ENCODE assay signal across 15 cellular contexts in the genomic region with DNA sequence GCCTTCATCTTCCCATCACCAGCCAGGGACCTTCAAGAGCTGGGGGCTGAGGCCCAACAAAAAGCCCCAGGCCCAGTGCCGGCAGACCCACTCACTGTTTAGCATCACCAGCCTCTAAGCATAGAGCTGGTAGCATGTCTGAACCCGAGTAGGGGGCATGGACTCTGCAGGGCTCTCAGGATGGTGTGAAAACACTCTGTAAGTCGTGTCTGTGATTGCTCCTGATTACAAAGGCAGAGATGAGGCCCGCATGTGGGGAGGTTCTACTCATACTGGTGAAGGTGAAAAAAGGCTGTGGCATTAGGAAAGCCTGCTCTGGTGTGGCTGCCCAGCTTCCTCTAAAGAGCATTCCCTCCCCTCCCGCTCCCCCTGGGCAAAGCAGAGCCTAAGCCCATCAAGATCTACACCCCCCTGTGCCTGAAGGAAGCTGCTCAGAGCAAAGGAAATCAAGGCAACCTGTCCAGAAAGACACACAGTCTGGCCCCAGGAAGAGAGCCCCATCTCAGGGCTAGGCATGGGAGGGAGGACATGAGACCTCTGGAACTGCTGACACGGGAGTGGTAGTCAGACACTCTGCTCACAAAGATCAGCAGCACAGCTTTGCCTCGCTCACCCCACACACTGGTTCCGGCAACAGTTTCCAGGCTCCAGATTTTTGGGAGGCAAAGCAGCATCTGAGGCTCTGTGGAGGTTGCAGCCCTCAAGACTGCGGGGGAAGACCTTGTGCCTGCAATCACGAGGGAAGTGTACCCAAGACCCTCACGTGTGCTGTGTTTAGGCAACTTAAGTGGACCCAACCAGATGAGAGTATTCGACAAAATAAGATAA. TPM values are rescaled to one million over a fixed set of nuclear protein-coding genes. Genes with fewer than 3 reads are reported as not detected.
DNase-seq lines count a peak whose midpoint lies in the region; ATAC-seq, FAIRE-seq and TF ChIP-seq lines count a peak whose summit lies in the region.
"Had no signal": no experiment of that assay in that cellular context is flagged by ENCODE, and none has a peak within 500 bp of the region (broad histone marks: within the 10 kb centered on the region; RNA-seq: fewer than 3 reads in every experiment).

No MANE protein-coding gene starts in this region.

- WGBS in right cardiac atrium, result 65% methylated on average over 12 of the region's 12 CpGs
- WGBS in spleen, 5 donors, result 63 to 80% (median 69%) methylated on average over 10 to 12 of the region's 12 CpGs

- H3K9me3 ChIP-seq in right cardiac atrium (ENCODE audit: control insufficient read depth, low read length) (no peaks in the 10 kb centered on the region), spleen (no peaks in the 10 kb centered on the region)
- H3K9me3 ChIP-seq: SK-N-SH had no signal

- H3K36me3 ChIP-seq in spleen, result peaks cover 0 to 83% (median 30%) of the 10 kb centered on the region in 6 donors

- CTCF ChIA-PET in WTC11 (lab: Charles Lee), result interaction anchor here (0.8 kb wide), 1 partner anchor 59 kb away, joined by 3 read pairs; no protein-coding TSS in a partner anchor

- no peaks in the 10 kb centered on the region for H3K9me3 Mint-ChIP-seq in T-helper 2 cell treated with Interferon-gamma antibody and Interleukin-4, amounts not matched to agents 5 μg/mL and 100 μg/mL, for 36 hours
- no peaks in the 10 kb centered on the region for H3K9me3 Mint-ChIP-seq in WTC11
- H3K9me3 Mint-ChIP-seq: activated naive CD4-positive, alpha-beta T cell treated with anti-CD3 and anti-CD28 coated beads, Interleukin-2, amount 50 U/mL, for 72 hours had no signal

- no peak for FAIRE-seq in urothelium cell line (lab: Jason Lieb, UNC)
- FAIRE-seq: frontal cortex had no signal

- TF ChIP-seq POLR2A in spleen (IDR thresholded peaks at IDR 0.05), result no peak

- H3K36me3 Mint-ChIP-seq in T-helper 2 cell treated with Interferon-gamma antibody and Interleukin-4, amounts not matched to agents 5 μg/mL and 100 μg/mL, for 36 hours (ENCODE audit: low read depth), result peaks cover 37% of the 10 kb centered on the region
- peaks cover 17% of the 10 kb centered on the region for H3K36me3 Mint-ChIP-seq in WTC11

- no peak for DNase-seq in T-helper 2 cell treated with Interferon-gamma antibody and Interleukin-4, amounts not matched to agents 5 μg/mL and 100 μg/mL, for 36 hours (ENCODE audit: low spot score)
- DNase-seq in T-helper 2 cell (no peak), WTC11 (ENCODE audit: low spot score) (no peak), right cardiac atrium (no peak), spleen (peak; percentile 64), urothelium cell line (ENCODE audit: low spot score) (no peak), COLO668 (lab: John Stamatoyannopoulos, UW; ENCODE audit: unreplicated experiment) (no peak), foreskin melanocyte (no peak)
- DNase-seq: DMS153, HCEC 1CT, NCI-H774, SK-N-SH had no signal

- no peak overlapping the region for H3K4me3 Mint-ChIP-seq in T-helper 2 cell treated with Interferon-gamma antibody and Interleukin-4, amounts not matched to agents 5 μg/mL and 100 μg/mL, for 36 hours
- no peak overlapping the region for H3K4me3 Mint-ChIP-seq in WTC11

- H3K27me3 Mint-ChIP-seq in T-helper 2 cell treated with Interferon-gamma antibody and Interleukin-4, amounts not matched to agents 5 μg/mL and 100 μg/mL, for 36 hours (ENCODE audit: low read depth), result no peaks in the 10 kb centered on the region
- no peaks in the 10 kb centered on the region for H3K27me3 Mint-ChIP-seq in WTC11 (ENCODE audit: low read depth)

- H3K27ac Mint-ChIP-seq in T-helper 2 cell treated with Interferon-gamma antibody and Interleukin-4, amounts not matched to agents 5 μg/mL and 100 μg/mL, for 36 hours, result peak overlapping the region; percentile 72
- H3K27ac Mint-ChIP-seq in WTC11, result peak overlapping the region; percentile 19

- intact Hi-C loops in right cardiac atrium (cut with DNase I) (loop anchor here in 2 of 4 donors (5.0 kb wide), 1 partner anchor 38 kb away; the partner anchor contains the start of genes CCDC12 (in 2 of the 2) and NBEAL2 (in 2 of the 2)), spleen (cut with DNase I; ENCODE audit: low total_unique reads) (no loop called here)

- POLR2A ChIA-PET in WTC11 (lab: Charles Lee), result no interaction called here

- H3K27me3 ChIP-seq in right cardiac atrium (ENCODE audit: control insufficient read depth, insufficient read depth) (no peaks in the 10 kb centered on the region), spleen (replicated peaks in 1 of 7) (no peaks in the 10 kb centered on the region)

- H3K4me1 Mint-ChIP-seq in T-helper 2 cell treated with Interferon-gamma antibody and Interleukin-4, amounts not matched to agents 5 μg/mL and 100 μg/mL, for 36 hours (ENCODE audit: low read depth), result peaks cover 39% of the 10 kb centered on the region
- H3K4me1 Mint-ChIP-seq in WTC11, result peaks cover 46% of the 10 kb centered on the region

- H3K4me3 ChIP-seq in right cardiac atrium (ENCODE audit: low read length) (no peak overlapping the region), spleen (no peak overlapping the region)

- TF ChIP-seq CTCF in WTC11 (IDR thresholded peaks at IDR 0.05) (no peak), spleen (IDR thresholded peaks at IDR 0.05 in 8 of 11, conservative IDR thresholded peaks at IDR 0.05 in 3 of 11) (no peak)

- ATAC-seq in WTC11 (no peak), right cardiac atrium (no peak)
- ATAC-seq: activated naive CD4-positive, alpha-beta T cell treated with anti-CD3 and anti-CD28 coated beads, Interleukin-2, amount 50 U/mL, for 72 hours had no signal

- H3K4me1 ChIP-seq in right cardiac atrium (ENCODE audit: control insufficient read depth, insufficient read depth, low read length), result peaks cover 45% of the 10 kb centered on the region
- peaks cover 26 to 96% (median 76%) of the 10 kb centered on the region in 6 donors for H3K4me1 ChIP-seq in spleen

- peak overlapping the region; percentile 83 for H3K27ac ChIP-seq in right cardiac atrium (ENCODE audit: low read length)
- peak overlapping the region in 7 of 8 donors; percentile 7 to 88 (median 69) for H3K27ac ChIP-seq in spleen
- H3K27ac ChIP-seq: 22Rv1 had no signal

TF ChIP-seq in WTC11, 78 proteins besides CTCF, POLR2A, EP300 and RAD21 (continues in another document):
- no peak for TF ChIP-seq ELF4 (CRISPR knock-in tag; IDR thresholded peaks at IDR 0.05; ENCODE audit: low read depth)
- no peak for TF ChIP-seq JAZF1 (CRISPR knock-in tag; IDR thresholded peaks at IDR 0.05)
- no peak for TF ChIP-seq JUN (CRISPR knock-in tag; IDR thresholded peaks at IDR 0.05)
- TF ChIP-seq GTF2I (CRISPR knock-in tag; conservative IDR thresholded peaks at IDR 0.05), result no peak
- TF ChIP-seq NR2C2 (CRISPR knock-in tag; IDR thresholded peaks at IDR 0.05), result no peak
- TF ChIP-seq IRF1 (CRISPR knock-in tag; IDR thresholded peaks at IDR 0.05), result no peak
- no peak for TF ChIP-seq USF1 (CRISPR knock-in tag; IDR thresholded peaks at IDR 0.05)
- TF ChIP-seq NR3C1 (CRISPR knock-in tag; conservative IDR thresholded peaks at IDR 0.05; ENCODE audit: low read depth), result no peak
- TF ChIP-seq EMX1 (CRISPR knock-in tag; IDR thresholded peaks at IDR 0.05), result no peak
- TF ChIP-seq PRRX2 (CRISPR knock-in tag; IDR thresholded peaks at IDR 0.05), result no peak
- no peak for TF ChIP-seq ZNF121 (CRISPR knock-in tag; IDR thresholded peaks at IDR 0.05)
- TF ChIP-seq, protein P1, sequence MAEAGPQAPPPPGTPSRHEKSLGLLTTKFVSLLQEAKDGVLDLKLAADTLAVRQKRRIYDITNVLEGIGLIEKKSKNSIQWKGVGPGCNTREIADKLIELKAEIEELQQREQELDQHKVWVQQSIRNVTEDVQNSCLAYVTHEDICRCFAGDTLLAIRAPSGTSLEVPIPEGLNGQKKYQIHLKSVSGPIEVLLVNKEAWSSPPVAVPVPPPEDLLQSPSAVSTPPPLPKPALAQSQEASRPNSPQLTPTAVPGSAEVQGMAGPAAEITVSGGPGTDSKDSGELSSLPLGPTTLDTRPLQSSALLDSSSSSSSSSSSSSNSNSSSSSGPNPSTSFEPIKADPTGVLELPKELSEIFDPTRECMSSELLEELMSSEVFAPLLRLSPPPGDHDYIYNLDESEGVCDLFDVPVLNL (CRISPR knock-in tag; IDR thresholded peaks at IDR 0.05; ENCODE audit: borderline replicate concordance, low read depth), result no peak
- no peak for TF ChIP-seq ZNF138 (CRISPR knock-in tag; conservative IDR thresholded peaks at IDR 0.05)
- TF ChIP-seq TEAD4 (CRISPR knock-in tag; IDR thresholded peaks at IDR 0.05), result no peak
- no peak for TF ChIP-seq CDX4 (CRISPR knock-in tag; IDR thresholded peaks at IDR 0.05; ENCODE audit: borderline replicate concordance)
- TF ChIP-seq SMAD4 (CRISPR knock-in tag; IDR thresholded peaks at IDR 0.05), result no peak
- TF ChIP-seq OVOL2 (CRISPR knock-in tag; IDR thresholded peaks at IDR 0.05; ENCODE audit: borderline replicate concordance), result no peak
- TF ChIP-seq ZNF423 (CRISPR knock-in tag; IDR thresholded peaks at IDR 0.05), result no peak
- TF ChIP-seq ZNF232 (CRISPR knock-in tag; IDR thresholded peaks at IDR 0.05), result no peak

RNA-seq across cellular contexts. Expression of gene CCDC12, which starts 36.8 kb away (rescaled TPM):
- total RNA-seq in WTC11 (2021) (50.3 to 59.1 TPM (median 55.9 TPM) in 3 replicates), right cardiac atrium (10 to 100 TPM; 31.2 to 37.7 (median 34.2) TPM), spleen (10 to 100 TPM; 36.5 to 71.4 (median 54.7) TPM)
- polyA plus RNA-seq in right cardiac atrium (58.0 TPM), spleen (100 to 1,000 TPM in 2 of 3 donors, 10 to 100 TPM in 1; 93.5 to 124 (median 105) TPM)

RNA-seq across cellular contexts. Expression of gene NBEAL2, which starts 39.7 kb away (rescaled TPM):
- total RNA-seq in WTC11 (2021) (64.0 to 80.0 TPM (median 64.3 TPM) in 3 replicates), right cardiac atrium (10 to 100 TPM; 15.9 to 20.1 (median 17.3) TPM), spleen (100 to 1,000 TPM; 101 to 271 (median 162) TPM)
- polyA plus RNA-seq in right cardiac atrium (13.7 TPM), spleen (100 to 1,000 TPM in 2 of 3 donors, 10 to 100 TPM in 1; 44.0 to 126 (median 119) TPM)
